In the genomic region with DNA sequence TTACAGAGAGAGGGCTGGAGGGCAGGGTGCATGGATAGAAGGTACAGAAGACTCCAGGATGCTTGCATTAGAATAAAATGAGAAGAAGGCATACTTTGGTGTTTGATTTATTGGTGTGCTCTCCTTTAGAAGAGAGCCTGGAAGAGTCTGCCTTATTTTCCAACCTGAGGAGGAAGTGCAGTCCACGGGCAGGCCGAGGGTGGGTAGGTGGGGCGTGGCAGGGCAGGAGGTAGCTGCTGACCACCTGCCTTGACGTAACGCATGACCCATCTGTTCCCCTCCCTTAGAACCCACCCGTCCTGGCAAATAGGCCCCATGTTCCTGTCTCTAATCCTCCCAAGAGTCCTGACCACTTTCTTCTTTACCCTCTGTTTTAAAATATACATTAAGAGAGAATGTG, we compare ENCODE assay signal across 14 cellular contexts.
"Had no signal": no experiment of that assay in that cellular context is flagged by ENCODE, and none has a peak within 500 bp of the region (broad histone marks: within the 10 kb centered on the region; RNA-seq: fewer than 3 reads in every experiment).

No MANE protein-coding gene starts in this region.

- H3K27me3 ChIP-seq: body of pancreas, gastrocnemius medialis had no signal

- DNase-seq: activated CD4-positive, alpha-beta T cell treated with anti-CD3 and anti-CD28 coated beads for 1 hour; activated naive CD4-positive, alpha-beta T cell treated with anti-CD3 and anti-CD28 coated beads for 36 hours; body of pancreas; central memory CD4-positive, alpha-beta T cell; erythroblast; gastrocnemius medialis; kidney glomerular epithelial cell; retina; stimulated activated CD4-positive, alpha-beta T cell treated with anti-CD3 and anti-CD28 coated beads, Interleukin-2, amount 100 ng/mL, for 48 hours; SW 1271; trophoblast cell; WERI-Rb-1 had no signal

- H3K9me3 ChIP-seq: body of pancreas, gastrocnemius medialis had no signal

- H3K36me3 ChIP-seq: gastrocnemius medialis, WERI-Rb-1 had no signal

- H3K4me1 ChIP-seq: body of pancreas, gastrocnemius medialis had no signal

- H3K4me3 ChIP-seq: body of pancreas, dorsolateral prefrontal cortex, gastrocnemius medialis had no signal

- H3K27ac ChIP-seq: body of pancreas, dorsolateral prefrontal cortex, gastrocnemius medialis, WERI-Rb-1 had no signal

- ATAC-seq: body of pancreas; gastrocnemius medialis; stimulated activated naive CD8-positive, alpha-beta T cell treated with anti-CD3 and anti-CD28 coated beads, Interleukin-15, amount 100 ng/mL, for 72 hours had no signal
